In the genomic region with DNA sequence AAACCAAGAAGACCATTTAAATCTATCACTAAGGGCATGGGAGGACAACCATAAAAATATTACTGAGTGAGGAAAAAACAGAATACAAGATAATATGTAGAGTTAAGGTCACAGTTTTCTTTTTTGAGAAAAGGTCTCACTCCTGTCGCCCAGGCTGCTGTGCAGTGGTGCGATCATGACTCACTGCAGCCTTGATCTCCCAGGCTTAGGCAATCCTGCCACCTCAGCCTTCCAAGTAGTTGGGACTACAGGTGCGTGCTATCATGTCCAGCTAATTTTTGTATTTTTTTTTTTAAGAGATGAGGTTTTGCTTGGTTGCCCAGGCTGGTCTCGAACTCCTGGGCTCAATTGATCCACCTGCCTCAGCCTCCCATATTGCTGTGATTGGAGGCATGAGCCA, we compare ENCODE assay signal across 14 cellular contexts. TPM values are rescaled to one million over a fixed set of nuclear protein-coding genes. Genes with fewer than 3 reads are reported as not detected.
DNase-seq lines count a peak whose midpoint lies in the region; ATAC-seq and TF ChIP-seq lines count a peak whose summit lies in the region.
"Had no signal": no experiment of that assay in that cellular context is flagged by ENCODE, and none has a peak within 500 bp of the region (broad histone marks: within the 10 kb centered on the region; RNA-seq: fewer than 3 reads in every experiment).

No MANE protein-coding gene starts in this region.

- H4K12ac ChIP-seq in trophoblast cell (ENCODE audit: low read depth, low read length) = no peak overlapping the region

- no peak overlapping the region for H2BK5ac ChIP-seq in trophoblast cell (ENCODE audit: low read depth, low read length, poor library complexity)

- TF ChIP-seq EP300 in esophagus muscularis mucosa (IDR thresholded peaks at IDR 0.05) = no peak

- TF ChIP-seq CTCF in esophagus muscularis mucosa (IDR thresholded peaks at IDR 0.05) = no peak

- no peaks in the 10 kb centered on the region for H3K79me2 ChIP-seq in trophoblast cell (ENCODE audit: control insufficient read depth, insufficient read depth, low read length, poor library complexity)

- H3K9ac ChIP-seq in trophoblast cell (ENCODE audit: low read length) = no peak overlapping the region

- no peak overlapping the region for H3K4me3 ChIP-seq in CD8-positive, alpha-beta memory T cell (ENCODE audit: low read length)
- H3K4me3 ChIP-seq in esophagus muscularis mucosa (no peak overlapping the region), trophoblast cell (ENCODE audit: low read depth, low read length) (no peak overlapping the region)

- H3K4me2 ChIP-seq in trophoblast cell (ENCODE audit: low read length) = no peak overlapping the region

- DNase-seq in activated CD4-positive, alpha-beta memory T cell treated with anti-CD3 and anti-CD28 coated beads, Interleukin-2, amount 10 ng/mL, durations not matched to agents 7 days and 5 days = no peak
- no peak for DNase-seq in activated CD4-positive, alpha-beta memory T cell treated with anti-CD3 and anti-CD28 coated beads for 36 hours
- no peak for DNase-seq in CD8-positive, alpha-beta memory T cell
- DNase-seq in esophagus muscularis mucosa (ENCODE audit: extremely low spot score) (peak; percentile 57), trophoblast cell (peak; percentile 42 to 44), left colon (no peak), D341Med (ENCODE audit: low spot score) (no peak)
- DNase-seq: DND-41, KG1, MV-4-11, NCI-H1694 treated with DMSO at 0.1 percent for 48 hours, OCI-M1, SHP77 had no signal

- no peaks in the 10 kb centered on the region for H3K27me3 ChIP-seq in CD8-positive, alpha-beta memory T cell (ENCODE audit: insufficient read depth, low read length, poor library complexity, severe bottlenecking)
- H3K27me3 ChIP-seq in esophagus muscularis mucosa = no peaks in the 10 kb centered on the region
- H3K27me3 ChIP-seq in trophoblast cell (ENCODE audit: insufficient read depth, low read length) = no peaks in the 10 kb centered on the region

- POLR2A ChIA-PET in activated CD4-positive, alpha-beta memory T cell treated with anti-CD3 and anti-CD28 coated beads, Interleukin-2, amount 10 ng/mL, durations not matched to agents 7 days and 5 days (lab: Charles Lee) = interaction anchor here (1.0 to 2.2 kb wide), 4 partner anchors 24 to 254 kb away, joined by 3 to 10 read pairs (median 4); partner anchors contain the start of genes POLR1A and PTCD3
- POLR2A ChIA-PET in activated CD4-positive, alpha-beta memory T cell treated with anti-CD3 and anti-CD28 coated beads for 36 hours (lab: Charles Lee) = interaction anchor here (0.6 kb wide), 3 partner anchors 194 to 672 kb away, joined by 5 to 6 read pairs (median 6); no protein-coding TSS in a partner anchor
- POLR2A ChIA-PET in CD8-positive, alpha-beta memory T cell (lab: Charles Lee) = interaction anchor here (0.7 kb wide), 1 partner anchor 256 kb away, joined by 3 read pairs; no protein-coding TSS in a partner anchor

- no peaks in the 10 kb centered on the region for H3K9me3 ChIP-seq in CD8-positive, alpha-beta memory T cell (ENCODE audit: low read length)
- H3K9me3 ChIP-seq in esophagus muscularis mucosa (no peaks in the 10 kb centered on the region), trophoblast cell (ENCODE audit: insufficient read depth, low read depth, low read length) (no peaks in the 10 kb centered on the region)

- ATAC-seq in left colon (no peak), HG02885 (IDR thresholded peaks at IDR 0.05; ENCODE audit: poor library complexity, unreplicated experiment) (no peak)

- peak overlapping the region; percentile 90 for H3K27ac Mint-ChIP-seq in activated CD4-positive, alpha-beta memory T cell treated with anti-CD3 and anti-CD28 coated beads, Interleukin-2, amount 10 ng/mL, durations not matched to agents 7 days and 5 days
- H3K27ac Mint-ChIP-seq in activated CD4-positive, alpha-beta memory T cell treated with anti-CD3 and anti-CD28 coated beads for 36 hours = no peak overlapping the region
- H3K27ac Mint-ChIP-seq in CD8-positive, alpha-beta memory T cell = peak overlapping the region; percentile 10 to 99 (median 97)

- H4K91ac ChIP-seq in trophoblast cell (ENCODE audit: low read depth, low read length) = no peak overlapping the region

- WGBS in esophagus muscularis mucosa = 91% methylated on average over 4 of the region's 4 CpGs
- WGBS in trophoblast cell (ENCODE audit: extremely low coverage, insufficient coverage, insufficient read length) = no CpG with 5 or more reads among the region's 4 CpGs

- H3K9me3 Mint-ChIP-seq in activated CD4-positive, alpha-beta memory T cell treated with anti-CD3 and anti-CD28 coated beads, Interleukin-2, amount 10 ng/mL, durations not matched to agents 7 days and 5 days = no peaks in the 10 kb centered on the region
- no peaks in the 10 kb centered on the region for H3K9me3 Mint-ChIP-seq in activated CD4-positive, alpha-beta memory T cell treated with anti-CD3 and anti-CD28 coated beads for 36 hours
- no peaks in the 10 kb centered on the region for H3K9me3 Mint-ChIP-seq in CD8-positive, alpha-beta memory T cell

- no peak overlapping the region for H3K14ac ChIP-seq in trophoblast cell (ENCODE audit: low read length)

- no peak overlapping the region for H3K4me3 Mint-ChIP-seq in activated CD4-positive, alpha-beta memory T cell treated with anti-CD3 and anti-CD28 coated beads, Interleukin-2, amount 10 ng/mL, durations not matched to agents 7 days and 5 days
- H3K4me3 Mint-ChIP-seq in activated CD4-positive, alpha-beta memory T cell treated with anti-CD3 and anti-CD28 coated beads for 36 hours = no peak overlapping the region
- H3K4me3 Mint-ChIP-seq in CD8-positive, alpha-beta memory T cell = no peak overlapping the region

- no peak overlapping the region for H3K18ac ChIP-seq in trophoblast cell (ENCODE audit: low read length)

- H3K36me3 Mint-ChIP-seq in activated CD4-positive, alpha-beta memory T cell treated with anti-CD3 and anti-CD28 coated beads, Interleukin-2, amount 10 ng/mL, durations not matched to agents 7 days and 5 days (ENCODE audit: low read depth) = peaks cover 25% of the 10 kb centered on the region
- H3K36me3 Mint-ChIP-seq in activated CD4-positive, alpha-beta memory T cell treated with anti-CD3 and anti-CD28 coated beads for 36 hours = peaks cover 34% of the 10 kb centered on the region
- peaks cover 0 to 50% (median 3%) of the 10 kb centered on the region in 3 donors for H3K36me3 Mint-ChIP-seq in CD8-positive, alpha-beta memory T cell

- H2AK5ac ChIP-seq in trophoblast cell (ENCODE audit: low read length) = no peak overlapping the region

- H3K27ac ChIP-seq in CD8-positive, alpha-beta memory T cell (ENCODE audit: low read depth, low read length) = no peak overlapping the region
- H3K27ac ChIP-seq in esophagus muscularis mucosa (replicated peaks in 1 of 4) (no peak overlapping the region), trophoblast cell (ENCODE audit: low read depth, low read length) (no peak overlapping the region)

- no peak overlapping the region for H3K23ac ChIP-seq in trophoblast cell (ENCODE audit: low read length)

- peaks cover 11% of the 10 kb centered on the region for H3K36me3 ChIP-seq in CD8-positive, alpha-beta memory T cell (ENCODE audit: insufficient read depth, low read length)
- peaks cover 24 to 86% (median 57%) of the 10 kb centered on the region in 4 donors for H3K36me3 ChIP-seq in esophagus muscularis mucosa
- peaks cover 34 to 44% of the 10 kb centered on the region in 2 experiments for H3K36me3 ChIP-seq in trophoblast cell (ENCODE audit: control insufficient read depth in 1 of 2, insufficient read depth in 2 of 2, low read length in 2 of 2)

- H3K4me1 Mint-ChIP-seq in activated CD4-positive, alpha-beta memory T cell treated with anti-CD3 and anti-CD28 coated beads, Interleukin-2, amount 10 ng/mL, durations not matched to agents 7 days and 5 days = peaks cover 45% of the 10 kb centered on the region
- peaks cover 27% of the 10 kb centered on the region for H3K4me1 Mint-ChIP-seq in activated CD4-positive, alpha-beta memory T cell treated with anti-CD3 and anti-CD28 coated beads for 36 hours (ENCODE audit: low read depth)
- peaks cover 29 to 35% (median 32%) of the 10 kb centered on the region in 3 donors for H3K4me1 Mint-ChIP-seq in CD8-positive, alpha-beta memory T cell

- no peak overlapping the region for H4K8ac ChIP-seq in trophoblast cell (ENCODE audit: low read depth, low read length)

- intact Hi-C loops in activated CD4-positive, alpha-beta memory T cell treated with anti-CD3 and anti-CD28 coated beads for 36 hours (cut with micrococcal nuclease) = no loop called here
- intact Hi-C loops in esophagus muscularis mucosa (cut with DNase I) = loop anchor here (2.0 kb wide), 2 partner anchors 195 to 257 kb away; no protein-coding TSS in a partner anchor
- intact Hi-C loops in left colon (cut with DNase I, micrococcal nuclease) = loop anchor here (2.0 to 5.0 kb wide), 2 partner anchors 253 to 254 kb away; no protein-coding TSS in a partner anchor

- CTCF ChIA-PET in activated CD4-positive, alpha-beta memory T cell treated with anti-CD3 and anti-CD28 coated beads, Interleukin-2, amount 10 ng/mL, durations not matched to agents 7 days and 5 days (lab: Charles Lee) = interaction anchor here (0.6 to 12.4 kb wide), 4 partner anchors 44 to 279 kb away, joined by 3 to 383 read pairs (median 100); partner anchors contain the start of gene ST3GAL5
- CTCF ChIA-PET in activated CD4-positive, alpha-beta memory T cell treated with anti-CD3 and anti-CD28 coated beads for 36 hours (lab: Charles Lee) = interaction anchor here (1.8 to 7.1 kb wide), 2 partner anchors 252 to 258 kb away, joined by 7 to 179 read pairs; no protein-coding TSS in a partner anchor
- CTCF ChIA-PET in CD8-positive, alpha-beta memory T cell (lab: Charles Lee) = interaction anchor here (1.2 to 9.2 kb wide), 3 partner anchors 193 to 252 kb away, joined by 3 to 196 read pairs (median 96); partner anchors contain the start of gene ST3GAL5

- H3K79me1 ChIP-seq in trophoblast cell (ENCODE audit: low read length) = no peaks in the 10 kb centered on the region

- no peak overlapping the region for H2BK120ac ChIP-seq in trophoblast cell (ENCODE audit: insufficient read depth, low read length, poor library complexity)

- H2BK12ac ChIP-seq in trophoblast cell (ENCODE audit: low read length) = no peak overlapping the region

- no peak overlapping the region for H3K4ac ChIP-seq in trophoblast cell (ENCODE audit: low read depth, low read length)

- no peak overlapping the region for H2AFZ ChIP-seq in trophoblast cell (ENCODE audit: insufficient read depth, low read length, poor library complexity)

- no peaks in the 10 kb centered on the region for H3K27me3 Mint-ChIP-seq in activated CD4-positive, alpha-beta memory T cell treated with anti-CD3 and anti-CD28 coated beads, Interleukin-2, amount 10 ng/mL, durations not matched to agents 7 days and 5 days
- H3K27me3 Mint-ChIP-seq in activated CD4-positive, alpha-beta memory T cell treated with anti-CD3 and anti-CD28 coated beads for 36 hours = no peaks in the 10 kb centered on the region
- peaks cover 0 to 6% of the 10 kb centered on the region in 2 donors for H3K27me3 Mint-ChIP-seq in CD8-positive, alpha-beta memory T cell

- TF ChIP-seq POLR2A in esophagus muscularis mucosa (IDR thresholded peaks at IDR 0.05; ENCODE audit: low read depth) = no peak

- H3K4me1 ChIP-seq in CD8-positive, alpha-beta memory T cell (ENCODE audit: insufficient read depth, low read length) = peaks cover 22% of the 10 kb centered on the region
- H3K4me1 ChIP-seq in esophagus muscularis mucosa (peaks cover 8 to 26% (median 14%) of the 10 kb centered on the region in 4 donors), trophoblast cell (ENCODE audit: control insufficient read depth in 1 of 2, insufficient read depth in 2 of 2, low read length in 2 of 2) (no peaks in the 10 kb centered on the region)

RNA-seq across cellular contexts. Expression of gene POLR1A, which starts 24.0 kb away (rescaled TPM):
- 10 to 100 TPM; 25.2 to 29.7 TPM for total RNA-seq in activated CD4-positive, alpha-beta memory T cell treated with anti-CD3 and anti-CD28 coated beads, Interleukin-2, amount 10 ng/mL, durations not matched to agents 7 days and 5 days
- 10 to 100 TPM; 27.2 to 33.8 TPM for total RNA-seq in activated CD4-positive, alpha-beta memory T cell treated with anti-CD3 and anti-CD28 coated beads for 36 hours
- total RNA-seq in CD8-positive, alpha-beta memory T cell = 10 to 100 TPM; 60.3 to 63.3 TPM
- polyA plus RNA-seq in CD8-positive, alpha-beta memory T cell = 4.8 TPM
- total RNA-seq in esophagus muscularis mucosa (10 to 100 TPM; 13.3 to 22.4 (median 16.6) TPM), left colon (10 to 100 TPM; 18.4 to 29.9 TPM)
- 10.0 and 10.8 TPM in 2 replicates for polyA plus RNA-seq in trophoblast cell (2013)

RNA-seq across cellular contexts. Expression of gene PTCD3, which starts 24.3 kb away (rescaled TPM):
- 100 to 1,000 TPM; 144 to 149 TPM for total RNA-seq in activated CD4-positive, alpha-beta memory T cell treated with anti-CD3 and anti-CD28 coated beads, Interleukin-2, amount 10 ng/mL, durations not matched to agents 7 days and 5 days
- 100 to 1,000 TPM; 172 to 175 TPM for total RNA-seq in activated CD4-positive, alpha-beta memory T cell treated with anti-CD3 and anti-CD28 coated beads for 36 hours
- total RNA-seq in CD8-positive, alpha-beta memory T cell = 100 to 1,000 TPM; 140 to 155 TPM
- 44.1 TPM for polyA plus RNA-seq in CD8-positive, alpha-beta memory T cell
- total RNA-seq in esophagus muscularis mucosa = 10 to 100 TPM; 40.4 to 65.1 (median 45.5) TPM
- 50.1 and 50.9 TPM in 2 replicates for polyA plus RNA-seq in trophoblast cell (2013)
- total RNA-seq in left colon = 100 to 1,000 TPM in 1 of 2 donors, 10 to 100 TPM in 1; 73.8 to 101 TPM

Comparison
In these comparisons a context has a peak if more than half of its experiments do, and no peak if none do; other contexts are left out.
1. DNase-seq: peak in esophagus muscularis mucosa (single experiment) and trophoblast cell (2 of 2); none in activated CD4-positive, alpha-beta memory T cell treated with anti-CD3 and anti-CD28 coated beads, Interleukin-2, amount 10 ng/mL, durations not matched to agents 7 days and 5 days (single experiment), activated CD4-positive, alpha-beta memory T cell treated with anti-CD3 and anti-CD28 coated beads for 36 hours (single experiment), CD8-positive, alpha-beta memory T cell (0 of 5), left colon (0 of 2) and D341Med (single experiment).